Comparison of ENCODE assay signal across 1 cellular context in genomic region chr1:176954242-176954641, GRCh38.
TF ChIP-seq lines count a peak whose summit lies in the region.

No MANE protein-coding gene starts in this region.

TF ChIP-seq in GM12878, 131 proteins besides CTCF, POLR2A, EP300 and RAD21 (continued from another document):
- TF ChIP-seq, protein P1, sequence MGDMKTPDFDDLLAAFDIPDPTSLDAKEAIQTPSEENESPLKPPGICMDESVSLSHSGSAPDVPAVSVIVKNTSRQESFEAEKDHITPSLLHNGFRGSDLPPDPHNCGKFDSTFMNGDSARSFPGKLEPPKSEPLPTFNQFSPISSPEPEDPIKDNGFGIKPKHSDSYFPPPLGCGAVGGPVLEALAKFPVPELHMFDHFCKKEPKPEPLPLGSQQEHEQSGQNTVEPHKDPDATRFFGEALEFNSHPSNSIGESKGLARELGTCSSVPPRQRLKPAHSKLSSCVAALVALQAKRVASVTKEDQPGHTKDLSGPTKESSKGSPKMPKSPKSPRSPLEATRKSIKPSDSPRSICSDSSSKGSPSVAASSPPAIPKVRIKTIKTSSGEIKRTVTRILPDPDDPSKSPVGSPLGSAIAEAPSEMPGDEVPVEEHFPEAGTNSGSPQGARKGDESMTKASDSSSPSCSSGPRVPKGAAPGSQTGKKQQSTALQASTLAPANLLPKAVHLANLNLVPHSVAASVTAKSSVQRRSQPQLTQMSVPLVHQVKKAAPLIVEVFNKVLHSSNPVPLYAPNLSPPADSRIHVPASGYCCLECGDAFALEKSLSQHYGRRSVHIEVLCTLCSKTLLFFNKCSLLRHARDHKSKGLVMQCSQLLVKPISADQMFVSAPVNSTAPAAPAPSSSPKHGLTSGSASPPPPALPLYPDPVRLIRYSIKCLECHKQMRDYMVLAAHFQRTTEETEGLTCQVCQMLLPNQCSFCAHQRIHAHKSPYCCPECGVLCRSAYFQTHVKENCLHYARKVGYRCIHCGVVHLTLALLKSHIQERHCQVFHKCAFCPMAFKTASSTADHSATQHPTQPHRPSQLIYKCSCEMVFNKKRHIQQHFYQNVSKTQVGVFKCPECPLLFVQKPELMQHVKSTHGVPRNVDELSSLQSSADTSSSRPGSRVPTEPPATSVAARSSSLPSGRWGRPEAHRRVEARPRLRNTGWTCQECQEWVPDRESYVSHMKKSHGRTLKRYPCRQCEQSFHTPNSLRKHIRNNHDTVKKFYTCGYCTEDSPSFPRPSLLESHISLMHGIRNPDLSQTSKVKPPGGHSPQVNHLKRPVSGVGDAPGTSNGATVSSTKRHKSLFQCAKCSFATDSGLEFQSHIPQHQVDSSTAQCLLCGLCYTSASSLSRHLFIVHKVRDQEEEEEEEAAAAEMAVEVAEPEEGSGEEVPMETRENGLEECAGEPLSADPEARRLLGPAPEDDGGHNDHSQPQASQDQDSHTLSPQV (IDR thresholded peaks at IDR 0.05): no peak
- TF ChIP-seq KAT2A (conservative IDR thresholded peaks at IDR 0.05; ENCODE audit: control insufficient read depth, low read depth, low read length) (no peak), FOXK2 (IDR thresholded peaks at IDR 0.05) (no peak), NR2F1 (conservative IDR thresholded peaks at IDR 0.05) (no peak), ZNF274 (IDR thresholded peaks at IDR 0.05; ENCODE audit: insufficient read depth, insufficient read length) (no peak), BCL3 (IDR thresholded peaks at IDR 0.05; ENCODE audit: borderline replicate concordance, insufficient read depth, low read depth, low read length, poor library complexity, severe bottlenecking) (no peak), LARP7 (IDR thresholded peaks at IDR 0.05) (no peak), ATF7 (IDR thresholded peaks at IDR 0.05; ENCODE audit: low read depth) (no peak), HDAC6 (IDR thresholded peaks at IDR 0.05; ENCODE audit: unreplicated experiment) (no peak), E2F4 (IDR thresholded peaks at IDR 0.05; ENCODE audit: low read depth, low read length) (no peak)
- TF ChIP-seq, protein P2, sequence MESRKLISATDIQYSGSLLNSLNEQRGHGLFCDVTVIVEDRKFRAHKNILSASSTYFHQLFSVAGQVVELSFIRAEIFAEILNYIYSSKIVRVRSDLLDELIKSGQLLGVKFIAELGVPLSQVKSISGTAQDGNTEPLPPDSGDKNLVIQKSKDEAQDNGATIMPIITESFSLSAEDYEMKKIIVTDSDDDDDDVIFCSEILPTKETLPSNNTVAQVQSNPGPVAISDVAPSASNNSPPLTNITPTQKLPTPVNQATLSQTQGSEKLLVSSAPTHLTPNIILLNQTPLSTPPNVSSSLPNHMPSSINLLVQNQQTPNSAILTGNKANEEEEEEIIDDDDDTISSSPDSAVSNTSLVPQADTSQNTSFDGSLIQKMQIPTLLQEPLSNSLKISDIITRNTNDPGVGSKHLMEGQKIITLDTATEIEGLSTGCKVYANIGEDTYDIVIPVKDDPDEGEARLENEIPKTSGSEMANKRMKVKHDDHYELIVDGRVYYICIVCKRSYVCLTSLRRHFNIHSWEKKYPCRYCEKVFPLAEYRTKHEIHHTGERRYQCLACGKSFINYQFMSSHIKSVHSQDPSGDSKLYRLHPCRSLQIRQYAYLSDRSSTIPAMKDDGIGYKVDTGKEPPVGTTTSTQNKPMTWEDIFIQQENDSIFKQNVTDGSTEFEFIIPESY (IDR thresholded peaks at IDR 0.05): no peak
- TF ChIP-seq, protein P3, sequence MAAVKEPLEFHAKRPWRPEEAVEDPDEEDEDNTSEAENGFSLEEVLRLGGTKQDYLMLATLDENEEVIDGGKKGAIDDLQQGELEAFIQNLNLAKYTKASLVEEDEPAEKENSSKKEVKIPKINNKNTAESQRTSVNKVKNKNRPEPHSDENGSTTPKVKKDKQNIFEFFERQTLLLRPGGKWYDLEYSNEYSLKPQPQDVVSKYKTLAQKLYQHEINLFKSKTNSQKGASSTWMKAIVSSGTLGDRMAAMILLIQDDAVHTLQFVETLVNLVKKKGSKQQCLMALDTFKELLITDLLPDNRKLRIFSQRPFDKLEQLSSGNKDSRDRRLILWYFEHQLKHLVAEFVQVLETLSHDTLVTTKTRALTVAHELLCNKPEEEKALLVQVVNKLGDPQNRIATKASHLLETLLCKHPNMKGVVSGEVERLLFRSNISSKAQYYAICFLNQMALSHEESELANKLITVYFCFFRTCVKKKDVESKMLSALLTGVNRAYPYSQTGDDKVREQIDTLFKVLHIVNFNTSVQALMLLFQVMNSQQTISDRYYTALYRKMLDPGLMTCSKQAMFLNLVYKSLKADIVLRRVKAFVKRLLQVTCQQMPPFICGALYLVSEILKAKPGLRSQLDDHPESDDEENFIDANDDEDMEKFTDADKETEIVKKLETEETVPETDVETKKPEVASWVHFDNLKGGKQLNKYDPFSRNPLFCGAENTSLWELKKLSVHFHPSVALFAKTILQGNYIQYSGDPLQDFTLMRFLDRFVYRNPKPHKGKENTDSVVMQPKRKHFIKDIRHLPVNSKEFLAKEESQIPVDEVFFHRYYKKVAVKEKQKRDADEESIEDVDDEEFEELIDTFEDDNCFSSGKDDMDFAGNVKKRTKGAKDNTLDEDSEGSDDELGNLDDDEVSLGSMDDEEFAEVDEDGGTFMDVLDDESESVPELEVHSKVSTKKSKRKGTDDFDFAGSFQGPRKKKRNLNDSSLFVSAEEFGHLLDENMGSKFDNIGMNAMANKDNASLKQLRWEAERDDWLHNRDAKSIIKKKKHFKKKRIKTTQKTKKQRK (IDR thresholded peaks at IDR 0.05; ENCODE audit: low read depth, low read length): no peak
- TF ChIP-seq, protein P4, sequence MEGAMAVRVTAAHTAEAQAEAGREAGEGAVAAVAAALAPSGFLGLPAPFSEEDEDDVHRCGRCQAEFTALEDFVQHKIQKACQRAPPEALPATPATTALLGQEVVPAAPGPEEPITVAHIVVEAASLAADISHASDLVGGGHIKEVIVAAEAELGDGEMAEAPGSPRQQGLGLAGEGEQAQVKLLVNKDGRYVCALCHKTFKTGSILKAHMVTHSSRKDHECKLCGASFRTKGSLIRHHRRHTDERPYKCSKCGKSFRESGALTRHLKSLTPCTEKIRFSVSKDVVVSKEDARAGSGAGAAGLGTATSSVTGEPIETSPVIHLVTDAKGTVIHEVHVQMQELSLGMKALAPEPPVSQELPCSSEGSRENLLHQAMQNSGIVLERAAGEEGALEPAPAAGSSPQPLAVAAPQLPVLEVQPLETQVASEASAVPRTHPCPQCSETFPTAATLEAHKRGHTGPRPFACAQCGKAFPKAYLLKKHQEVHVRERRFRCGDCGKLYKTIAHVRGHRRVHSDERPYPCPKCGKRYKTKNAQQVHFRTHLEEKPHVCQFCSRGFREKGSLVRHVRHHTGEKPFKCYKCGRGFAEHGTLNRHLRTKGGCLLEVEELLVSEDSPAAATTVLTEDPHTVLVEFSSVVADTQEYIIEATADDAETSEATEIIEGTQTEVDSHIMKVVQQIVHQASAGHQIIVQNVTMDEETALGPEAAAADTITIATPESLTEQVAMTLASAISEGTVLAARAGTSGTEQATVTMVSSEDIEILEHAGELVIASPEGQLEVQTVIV (IDR thresholded peaks at IDR 0.05; ENCODE audit: borderline replicate concordance, partially characterized antibody): no peak
- TF ChIP-seq, protein P5, sequence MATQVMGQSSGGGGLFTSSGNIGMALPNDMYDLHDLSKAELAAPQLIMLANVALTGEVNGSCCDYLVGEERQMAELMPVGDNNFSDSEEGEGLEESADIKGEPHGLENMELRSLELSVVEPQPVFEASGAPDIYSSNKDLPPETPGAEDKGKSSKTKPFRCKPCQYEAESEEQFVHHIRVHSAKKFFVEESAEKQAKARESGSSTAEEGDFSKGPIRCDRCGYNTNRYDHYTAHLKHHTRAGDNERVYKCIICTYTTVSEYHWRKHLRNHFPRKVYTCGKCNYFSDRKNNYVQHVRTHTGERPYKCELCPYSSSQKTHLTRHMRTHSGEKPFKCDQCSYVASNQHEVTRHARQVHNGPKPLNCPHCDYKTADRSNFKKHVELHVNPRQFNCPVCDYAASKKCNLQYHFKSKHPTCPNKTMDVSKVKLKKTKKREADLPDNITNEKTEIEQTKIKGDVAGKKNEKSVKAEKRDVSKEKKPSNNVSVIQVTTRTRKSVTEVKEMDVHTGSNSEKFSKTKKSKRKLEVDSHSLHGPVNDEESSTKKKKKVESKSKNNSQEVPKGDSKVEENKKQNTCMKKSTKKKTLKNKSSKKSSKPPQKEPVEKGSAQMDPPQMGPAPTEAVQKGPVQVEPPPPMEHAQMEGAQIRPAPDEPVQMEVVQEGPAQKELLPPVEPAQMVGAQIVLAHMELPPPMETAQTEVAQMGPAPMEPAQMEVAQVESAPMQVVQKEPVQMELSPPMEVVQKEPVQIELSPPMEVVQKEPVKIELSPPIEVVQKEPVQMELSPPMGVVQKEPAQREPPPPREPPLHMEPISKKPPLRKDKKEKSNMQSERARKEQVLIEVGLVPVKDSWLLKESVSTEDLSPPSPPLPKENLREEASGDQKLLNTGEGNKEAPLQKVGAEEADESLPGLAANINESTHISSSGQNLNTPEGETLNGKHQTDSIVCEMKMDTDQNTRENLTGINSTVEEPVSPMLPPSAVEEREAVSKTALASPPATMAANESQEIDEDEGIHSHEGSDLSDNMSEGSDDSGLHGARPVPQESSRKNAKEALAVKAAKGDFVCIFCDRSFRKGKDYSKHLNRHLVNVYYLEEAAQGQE (IDR thresholded peaks at IDR 0.05; ENCODE audit: low read depth, low read length): no peak
